Comparison of ENCODE assay signal across 11 cellular contexts in genomic region chr18:13269599-13270011, GRCh38. TPM values are rescaled to one million over a fixed set of nuclear protein-coding genes. Genes with fewer than 3 reads are reported as not detected.
DNase-seq lines count a peak whose midpoint lies in the region; ATAC-seq and TF ChIP-seq lines count a peak whose summit lies in the region.
"Had no signal": no experiment of that assay in that cellular context is flagged by ENCODE, and none has a peak within 500 bp of the region (broad histone marks: within the 10 kb centered on the region; RNA-seq: fewer than 3 reads in every experiment).

No MANE protein-coding gene starts in this region.

- intact Hi-C loops in ascending aorta (cut with DNase I), result loop anchor here (5.0 kb wide), 1 partner anchor 168 kb away; no protein-coding TSS in a partner anchor
- intact Hi-C loops in testis (cut with DNase I; ENCODE audit: low total_unique reads), result no loop called here

- H3K4me3 ChIP-seq in ascending aorta, result no peak overlapping the region
- no peak overlapping the region for H3K4me3 ChIP-seq in testis

- no peak for ATAC-seq in GM21529 (IDR thresholded peaks at IDR 0.05; ENCODE audit: unreplicated experiment)
- no peak for ATAC-seq in HG02571 (IDR thresholded peaks at IDR 0.05; ENCODE audit: unreplicated experiment)

- TF ChIP-seq CTCF in ascending aorta (IDR thresholded peaks at IDR 0.05) (no peak), mesothelial cell of epicardium (IDR thresholded peaks at IDR 0.05; ENCODE audit: unreplicated experiment) (no peak), testis (IDR thresholded peaks at IDR 0.05) (no peak)

- no peak overlapping the region for H3K4me3 Mint-ChIP-seq in mesothelial cell of epicardium

- H3K36me3 Mint-ChIP-seq in mesothelial cell of epicardium, result no peaks in the 10 kb centered on the region

- no peak for TF ChIP-seq POLR2A in testis (IDR thresholded peaks at IDR 0.05)

- H3K27ac ChIP-seq in ascending aorta (peak overlapping the region; percentile 71 to 72), testis (peak overlapping the region in 1 of 2 donors; percentile 53)

- peaks cover 52% of the 10 kb centered on the region for H3K4me1 Mint-ChIP-seq in mesothelial cell of epicardium

- DNase-seq in activated T-cell treated with anti-CD3 and anti-CD28 coated beads for 48 hours (ENCODE audit: low read depth), result peak; percentile 23
- no peak for DNase-seq in activated T-cell treated with anti-CD3 and anti-CD28 coated beads for 4 hours
- no peak for DNase-seq in ascending aorta (ENCODE audit: low spot score in 2 of 2)
- no peak for DNase-seq in mesothelial cell of epicardium (ENCODE audit: low spot score in 2 of 2, unreplicated experiment in 2 of 2)
- peak; percentile 56 for DNase-seq in testis
- no peak for DNase-seq in NCI-H2029 treated with DMSO at 0.1 percent for 48 hours (lab: John Stamatoyannopoulos, UW)
- DNase-seq: NCI-H187 treated with DMSO at 0.1 percent for 48 hours had no signal

- H3K27me3 Mint-ChIP-seq in mesothelial cell of epicardium (ENCODE audit: low read depth), result no peaks in the 10 kb centered on the region

- H3K9me3 Mint-ChIP-seq in mesothelial cell of epicardium, result no peaks in the 10 kb centered on the region
- H3K9me3 Mint-ChIP-seq: neural crest cell had no signal

- H3K9me3 ChIP-seq in ascending aorta, result no peaks in the 10 kb centered on the region
- no peaks in the 10 kb centered on the region for H3K9me3 ChIP-seq in testis

- WGBS in testis, 2 donors, result 49 to 58% methylated on average over 8 of the region's 8 CpGs

- H3K27ac Mint-ChIP-seq in mesothelial cell of epicardium, result peak overlapping the region; percentile 94

- H3K27me3 ChIP-seq in ascending aorta, result no peaks in the 10 kb centered on the region
- H3K27me3 ChIP-seq in testis, result no peaks in the 10 kb centered on the region

- H3K4me1 ChIP-seq in ascending aorta (peaks cover 43 to 70% of the 10 kb centered on the region in 2 donors), testis (peaks cover 42% of the 10 kb centered on the region)

- no peaks in the 10 kb centered on the region for H3K36me3 ChIP-seq in ascending aorta
- H3K36me3 ChIP-seq in testis (ENCODE audit: low read depth, missing control alignments), result no peaks in the 10 kb centered on the region

RNA-seq across cellular contexts. Expression of gene LDLRAD4, which starts 51.0 kb away (rescaled TPM):
- 21.0 TPM for total RNA-seq in ascending aorta
- 26.2 to 29.7 TPM (median 29.2 TPM) in 3 replicates for total RNA-seq in mesothelial cell of epicardium
- 10 to 100 TPM; 25.9 to 42.2 TPM for total RNA-seq in testis
- polyA plus RNA-seq in testis (ENCODE audit: insufficient read depth, low read depth, low replicate concordance), result 22.0 TPM
- polyA plus RNA-seq: AG04450 had no signal

Comparison
In these comparisons a context has a peak if more than half of its experiments do, and no peak if none do; other contexts are left out.
1. DNase-seq: peak in activated T-cell treated with anti-CD3 and anti-CD28 coated beads for 48 hours (single experiment) and testis (single experiment); none in activated T-cell treated with anti-CD3 and anti-CD28 coated beads for 4 hours (single experiment), ascending aorta (0 of 2), mesothelial cell of epicardium (0 of 2) and NCI-H2029 treated with DMSO at 0.1 percent for 48 hours (single experiment).